Comparison of ENCODE assay signal across 16 cellular contexts in genomic region chrX:122582280-122582679, GRCh38.
"Had no signal": no experiment of that assay in that cellular context is flagged by ENCODE, and none has a peak within 500 bp of the region (broad histone marks: within the 10 kb centered on the region; RNA-seq: fewer than 3 reads in every experiment).

No MANE protein-coding gene starts in this region.

- H3K9me3 ChIP-seq: gastroesophageal sphincter, psoas muscle, right lobe of liver had no signal

- H3K4me1 ChIP-seq: gastroesophageal sphincter, heart right ventricle, psoas muscle, right lobe of liver had no signal

- H3K36me3 ChIP-seq: gastroesophageal sphincter, heart right ventricle, right lobe of liver, WERI-Rb-1 had no signal

- H3K4me3 ChIP-seq: gastroesophageal sphincter, heart right ventricle, lung, psoas muscle, right lobe of liver had no signal

- H3K27me3 ChIP-seq: gastroesophageal sphincter, heart right ventricle, right lobe of liver had no signal

- DNase-seq: activated CD4-positive, alpha-beta memory T cell treated with anti-CD3 and anti-CD28 coated beads, Interleukin-2, amount 10 ng/mL, durations not matched to agents 7 days and 5 days; activated CD4-positive, alpha-beta T cell treated with anti-CD3 and anti-CD28 coated beads for 4 hours; activated effector memory CD4-positive, alpha-beta T cell treated with anti-CD3 and anti-CD28 coated beads, Interleukin-2, amount 50 U/mL, for 16 hours; activated T-cell treated with anti-CD3 and anti-CD28 coated beads, Interleukin-2, amount 50 U/mL, for 48 hours; amniotic stem cell; cortex of kidney; effector CD4-positive, alpha-beta T cell; heart right ventricle; left colon; midbrain; psoas muscle; right lobe of liver; T-helper 17 cell; WERI-Rb-1 had no signal

- H3K27ac ChIP-seq: gastroesophageal sphincter, heart right ventricle, psoas muscle, right lobe of liver, WERI-Rb-1 had no signal
